Comparison of ENCODE assay signal across 1 cellular context in genomic region chr9:373759-374206, GRCh38.
TF ChIP-seq lines count a peak whose summit lies in the region.

No MANE protein-coding gene starts in this region.

TF ChIP-seq in K562, 482 proteins besides CTCF, POLR2A, EP300 and RAD21 (continued from another document and continues in another):
- TF ChIP-seq ZBTB9 (CRISPR knock-in tag; IDR thresholded peaks at IDR 0.05) (no peak), CBFA2T2 (conservative IDR thresholded peaks at IDR 0.05) (peak; percentile 82), PRDM10 (IDR thresholded peaks at IDR 0.05; ENCODE audit: partially characterized antibody) (no peak), SP1 (CRISPR knock-in tag; IDR thresholded peaks at IDR 0.05) (no peak), ZNF165 (CRISPR knock-in tag; IDR thresholded peaks at IDR 0.05; ENCODE audit: borderline replicate concordance) (no peak), NFIX (CRISPR knock-in tag; IDR thresholded peaks at IDR 0.05; ENCODE audit: low read depth) (no peak), FOXK2 (conservative IDR thresholded peaks at IDR 0.05 in 1 of 2, IDR thresholded peaks at IDR 0.05 in 1 of 2; ENCODE audit: low read depth in 2 of 2) (no peak), ILK (tag; IDR thresholded peaks at IDR 0.05; ENCODE audit: borderline replicate concordance, low read depth) (no peak), CLOCK (CRISPR knock-in tag; IDR thresholded peaks at IDR 0.05; ENCODE audit: borderline replicate concordance) (no peak), HES1 (IDR thresholded peaks at IDR 0.05; ENCODE audit: low read depth) (no peak), HLTF (IDR thresholded peaks at IDR 0.05) (no peak), ARID4B (CRISPR knock-in tag; IDR thresholded peaks at IDR 0.05) (no peak), TAL1 (IDR thresholded peaks at IDR 0.05) (peak; percentile 90), RBM25 (IDR thresholded peaks at IDR 0.05; ENCODE audit: low read depth, low read length, severe bottlenecking) (peak; percentile 88), ZBTB43 (CRISPR knock-in tag; IDR thresholded peaks at IDR 0.05) (no peak), ZNF561 (CRISPR knock-in tag; conservative IDR thresholded peaks at IDR 0.05) (no peak), ZNF175 (CRISPR knock-in tag; IDR thresholded peaks at IDR 0.05; ENCODE audit: low read depth) (no peak), ELF2 (CRISPR knock-in tag; IDR thresholded peaks at IDR 0.05) (no peak), MTA2 (IDR thresholded peaks at IDR 0.05; ENCODE audit: low read depth) (peak; percentile 60), DMBX1 (CRISPR knock-in tag; IDR thresholded peaks at IDR 0.05; ENCODE audit: borderline replicate concordance) (peak; percentile 33; the same call in 1 of the 2 replicates), U2AF2 (optimal IDR thresholded peaks at IDR 0.05; ENCODE audit: low read depth, low read length) (no peak), PBX2 (CRISPR knock-in tag; IDR thresholded peaks at IDR 0.05; ENCODE audit: low read depth) (no peak), PBX2 (tag; conservative IDR thresholded peaks at IDR 0.05; ENCODE audit: low read depth) (0 out of 2 replicates have a peak, but pooled peaks have one; percentile 16), GTF3C2 (IDR thresholded peaks at IDR 0.05; ENCODE audit: borderline replicate concordance, extremely low read depth, insufficient read length) (no peak), NCOA4 (IDR thresholded peaks at IDR 0.05; ENCODE audit: partially characterized antibody) (no peak), ZNF140 (CRISPR knock-in tag; IDR thresholded peaks at IDR 0.05) (no peak), TEAD1 (CRISPR knock-in tag; IDR thresholded peaks at IDR 0.05) (no peak), TRIM24 (IDR thresholded peaks at IDR 0.05) (no peak), ZNF184 (CRISPR knock-in tag; IDR thresholded peaks at IDR 0.05) (no peak), HDAC3 (IDR thresholded peaks at IDR 0.05; ENCODE audit: borderline replicate concordance, partially characterized antibody) (peak; percentile 33), MEIS2 (IDR thresholded peaks at IDR 0.05; ENCODE audit: partially characterized antibody) (peak; percentile 73), CAMTA2 (CRISPR knock-in tag; conservative IDR thresholded peaks at IDR 0.05) (no peak), TCF15 (CRISPR knock-in tag; IDR thresholded peaks at IDR 0.05) (no peak), ZNF766 (CRISPR knock-in tag; conservative IDR thresholded peaks at IDR 0.05) (no peak), CREB3 (tag; conservative IDR thresholded peaks at IDR 0.05; ENCODE audit: low read depth) (no peak), PPARD (CRISPR knock-in tag; IDR thresholded peaks at IDR 0.05) (no peak), YY1 (IDR thresholded peaks at IDR 0.05; ENCODE audit: borderline replicate concordance in 1 of 3, control insufficient read depth in 1 of 3, extremely low read depth in 1 of 3, insufficient read depth in 3 of 3, insufficient read length in 1 of 3, insufficient replicate concordance in 2 of 3, low read depth in 1 of 3, low read length in 2 of 3) (no peak)
